34 cellular contexts compared by ENCODE assay signal in the genomic region with DNA sequence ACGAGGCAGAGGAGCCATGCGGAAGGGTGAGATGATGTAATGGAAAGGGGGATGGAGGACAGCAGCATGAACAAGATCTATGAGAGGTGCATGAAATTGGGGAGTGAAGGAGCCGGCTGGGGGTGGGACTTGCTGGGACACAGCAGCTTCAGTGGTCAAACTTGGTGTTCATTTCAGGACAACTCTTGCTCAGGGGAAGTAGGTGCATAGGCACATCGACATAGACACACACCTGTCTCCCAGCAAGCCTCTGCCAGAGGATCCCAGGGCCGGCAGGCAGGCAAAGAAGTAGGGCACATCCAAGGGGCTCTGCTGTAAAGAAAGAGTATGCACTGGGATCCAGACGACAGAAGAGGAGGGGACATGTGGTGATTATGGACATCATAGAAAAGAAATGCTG.
"Had no signal": no experiment of that assay in that cellular context is flagged by ENCODE, and none has a peak within 500 bp of the region (broad histone marks: within the 10 kb centered on the region; RNA-seq: fewer than 3 reads in every experiment).

No MANE protein-coding gene starts in this region.

- H3K27ac ChIP-seq: adrenal gland, body of pancreas, brain microvascular endothelial cell, breast epithelium, cardiac muscle cell, VCaP had no signal

- H3K4me3 Mint-ChIP-seq: activated B cell treated with CpG ODN at 0.5 μM for 24 hours; activated CD4-positive, alpha-beta memory T cell treated with anti-CD3 and anti-CD28 coated beads for 36 hours; activated CD4-positive, alpha-beta T cell treated with anti-CD3 and anti-CD28 coated beads, Interleukin-2, amount 10 ng/mL, durations not matched to agents 24 days and 14 days; activated CD8-positive, alpha-beta T cell treated with anti-CD3 and anti-CD28 coated beads for 36 hours; activated naive CD4-positive, alpha-beta T cell treated with anti-CD3 and anti-CD28 coated beads for 36 hours; activated naive CD8-positive, alpha-beta T cell treated with anti-CD3 and anti-CD28 coated beads for 36 hours; activated T-cell treated with anti-CD3 and anti-CD28 coated beads, Interleukin-2, amount 50 U/mL, for 24 hours; central memory CD8-positive, alpha-beta T cell; T-helper 1 cell treated with Interleukin-12 subunit alpha and Interleukin-12 subunit beta and Interleukin-4 antibody, amounts not matched to agents 30 μg/mL and 1 μg/mL, for 36 hours; T-helper 2 cell treated with Interferon-gamma antibody and Interleukin-4, amounts not matched to agents 5 μg/mL and 100 μg/mL, for 36 hours had no signal

- H3K27me3 ChIP-seq: adrenal gland, body of pancreas, brain microvascular endothelial cell, breast epithelium, cardiac muscle cell had no signal

- ATAC-seq: activated CD8-positive, alpha-beta T cell treated with anti-CD3 and anti-CD28 coated beads for 36 hours; activated naive CD4-positive, alpha-beta T cell treated with anti-CD3 and anti-CD28 coated beads, Interleukin-2, amount 50 U/mL, for 72 hours; body of pancreas had no signal

- H3K36me3 ChIP-seq: adrenal gland, brain microvascular endothelial cell, breast epithelium, cardiac muscle cell had no signal

- DNase-seq: activated B cell treated with CpG ODN at 0.5 μM for 24 hours; activated CD4-positive, alpha-beta memory T cell treated with anti-CD3 and anti-CD28 coated beads for 36 hours; activated CD4-positive, alpha-beta T cell treated with anti-CD3 and anti-CD28 coated beads for 4 hours; activated CD4-positive, alpha-beta T cell treated with anti-CD3 and anti-CD28 coated beads, Interleukin-2, amount 10 ng/mL, durations not matched to agents 24 days and 14 days; activated CD4-positive, alpha-beta T cell treated with anti-CD3 and anti-CD28 coated beads, Interleukin-2, amount 50 U/mL, for 1 hour; activated CD4-positive, alpha-beta T cell treated with anti-CD3 and anti-CD28 coated beads, Interleukin-2, amount 50 U/mL, for 4 hours; activated CD4-positive, CD25-positive, alpha-beta regulatory T cell treated with anti-CD3 and anti-CD28 coated beads, Interleukin-2, amount 50 U/mL, for 72 hours; activated CD8-positive, alpha-beta memory T cell treated with anti-CD3 and anti-CD28 coated beads, Interleukin-2, amount 50 U/mL, for 48 hours; activated CD8-positive, alpha-beta T cell treated with anti-CD3 and anti-CD28 coated beads for 36 hours; activated effector memory CD4-positive, alpha-beta T cell treated with Interleukin-2 at 50 U/mL for 16 hours; activated gamma-delta T cell; activated naive CD4-positive, alpha-beta T cell treated with anti-CD3 and anti-CD28 coated beads for 36 hours; activated naive CD4-positive, alpha-beta T cell treated with anti-CD3 and anti-CD28 coated beads, Interleukin-2, amount 50 U/mL, for 16 hours; activated naive CD8-positive, alpha-beta T cell treated with anti-CD3 and anti-CD28 coated beads for 36 hours; activated T-cell treated with anti-CD3 and anti-CD28 coated beads, Interleukin-2, amount 50 U/mL, for 24 hours; activated T-cell treated with anti-CD3 and anti-CD28 coated beads, Interleukin-2, amount 50 U/mL, for 48 hours; adrenal gland; amniotic stem cell; aorta; body of pancreas; brain microvascular endothelial cell; caudate nucleus; cerebellar nuclear complex; T-helper 1 cell; T-helper 2 cell; T-helper 9 cell had no signal

- H3K9me3 Mint-ChIP-seq: activated B cell treated with CpG ODN at 0.5 μM for 24 hours; activated CD4-positive, alpha-beta memory T cell treated with anti-CD3 and anti-CD28 coated beads for 36 hours; activated CD4-positive, alpha-beta T cell treated with anti-CD3 and anti-CD28 coated beads, Interleukin-2, amount 10 ng/mL, durations not matched to agents 24 days and 14 days; activated CD8-positive, alpha-beta T cell treated with anti-CD3 and anti-CD28 coated beads for 36 hours; activated naive CD4-positive, alpha-beta T cell treated with anti-CD3 and anti-CD28 coated beads for 36 hours; activated naive CD8-positive, alpha-beta T cell treated with anti-CD3 and anti-CD28 coated beads for 36 hours; activated T-cell treated with anti-CD3 and anti-CD28 coated beads, Interleukin-2, amount 50 U/mL, for 24 hours; activated T-helper 2 cell treated with anti-CD3 and anti-CD28 coated beads, Interferon-gamma antibody, Interleukin-2, Interleukin-4, amounts not matched to agents 10 μg/mL and 5 μg/mL and 100 μg/mL, durations not matched to agents 14 hours and 24 hours and 36 hours; central memory CD8-positive, alpha-beta T cell; T-helper 1 cell treated with Interleukin-12 subunit alpha and Interleukin-12 subunit beta and Interleukin-4 antibody, amounts not matched to agents 30 μg/mL and 1 μg/mL, for 36 hours; T-helper 2 cell treated with Interferon-gamma antibody and Interleukin-4, amounts not matched to agents 5 μg/mL and 100 μg/mL, for 36 hours had no signal

- H3K36me3 Mint-ChIP-seq: activated CD4-positive, alpha-beta memory T cell treated with anti-CD3 and anti-CD28 coated beads for 36 hours; activated naive CD4-positive, alpha-beta T cell treated with anti-CD3 and anti-CD28 coated beads, Interleukin-2, amount 50 U/mL, for 72 hours; activated naive CD8-positive, alpha-beta T cell treated with anti-CD3 and anti-CD28 coated beads for 36 hours had no signal

- H3K4me1 ChIP-seq: adrenal gland, body of pancreas had no signal

- H3K27ac Mint-ChIP-seq: activated B cell treated with CpG ODN at 0.5 μM for 24 hours; activated CD4-positive, alpha-beta memory T cell treated with anti-CD3 and anti-CD28 coated beads for 36 hours; activated CD4-positive, alpha-beta T cell treated with anti-CD3 and anti-CD28 coated beads, Interleukin-2, amount 10 ng/mL, durations not matched to agents 24 days and 14 days; activated CD8-positive, alpha-beta T cell treated with anti-CD3 and anti-CD28 coated beads for 36 hours; activated naive CD4-positive, alpha-beta T cell treated with anti-CD3 and anti-CD28 coated beads for 36 hours; activated naive CD4-positive, alpha-beta T cell treated with anti-CD3 and anti-CD28 coated beads, Interleukin-2, amount 50 U/mL, for 72 hours; activated naive CD8-positive, alpha-beta T cell treated with anti-CD3 and anti-CD28 coated beads for 36 hours; activated T-cell treated with anti-CD3 and anti-CD28 coated beads, Interleukin-2, amount 50 U/mL, for 24 hours; activated T-helper 2 cell treated with anti-CD3 and anti-CD28 coated beads, Interferon-gamma antibody, Interleukin-2, Interleukin-4, amounts not matched to agents 10 μg/mL and 5 μg/mL and 100 μg/mL, durations not matched to agents 14 hours and 24 hours and 36 hours; T-helper 1 cell treated with Interleukin-12 subunit alpha and Interleukin-12 subunit beta and Interleukin-4 antibody, amounts not matched to agents 30 μg/mL and 1 μg/mL, for 36 hours; T-helper 2 cell treated with Interferon-gamma antibody and Interleukin-4, amounts not matched to agents 5 μg/mL and 100 μg/mL, for 36 hours had no signal

- H3K4me1 Mint-ChIP-seq: activated B cell treated with CpG ODN at 0.5 μM for 24 hours; activated CD4-positive, alpha-beta T cell treated with anti-CD3 and anti-CD28 coated beads, Interleukin-2, amount 10 ng/mL, durations not matched to agents 24 days and 14 days; activated naive CD8-positive, alpha-beta T cell treated with anti-CD3 and anti-CD28 coated beads for 36 hours; central memory CD8-positive, alpha-beta T cell had no signal

- H3K4me3 ChIP-seq: adrenal gland, body of pancreas, breast epithelium, cardiac muscle cell had no signal

- H3K9me3 ChIP-seq: adrenal gland, body of pancreas, breast epithelium had no signal
